ENCODE assay signal across 8 cellular contexts in genomic region chr9:128657344-128657704, GRCh38. TPM values are rescaled to one million over a fixed set of nuclear protein-coding genes. Genes with fewer than 3 reads are reported as not detected.
DNase-seq lines count a peak whose midpoint lies in the region; ATAC-seq, FAIRE-seq and TF ChIP-seq lines count a peak whose summit lies in the region.
"Had no signal": no experiment of that assay in that cellular context is flagged by ENCODE, and none has a peak within 500 bp of the region (broad histone marks: within the 10 kb centered on the region; RNA-seq: fewer than 3 reads in every experiment).

No MANE protein-coding gene starts in this region.

- peak overlapping the region; percentile 91 for H3K4me3 Mint-ChIP-seq in activated T-helper 1 cell treated with anti-CD3 and anti-CD28 coated beads, Interleukin-12 subunit alpha, Interleukin-12 subunit beta, Interleukin-2, Interleukin-4 antibody, amounts not matched to agents 30 ng/mL and 10 ng/mL and 1 ng/mL, durations not matched to agents 14 hours and 24 hours and 36 hours
- H3K4me3 Mint-ChIP-seq in stimulated activated naive CD8-positive, alpha-beta T cell treated with anti-CD3 and anti-CD28 coated beads, Interleukin-15, amount 100 ng/mL, for 72 hours: peak overlapping the region; percentile 94 to 96

- no peaks in the 10 kb centered on the region for H3K9me3 Mint-ChIP-seq in activated T-helper 1 cell treated with anti-CD3 and anti-CD28 coated beads, Interleukin-12 subunit alpha, Interleukin-12 subunit beta, Interleukin-2, Interleukin-4 antibody, amounts not matched to agents 30 ng/mL and 10 ng/mL and 1 ng/mL, durations not matched to agents 14 hours and 24 hours and 36 hours
- no peaks in the 10 kb centered on the region for H3K9me3 Mint-ChIP-seq in stimulated activated naive CD8-positive, alpha-beta T cell treated with anti-CD3 and anti-CD28 coated beads, Interleukin-15, amount 100 ng/mL, for 72 hours

- H3K9ac ChIP-seq in kidney (ENCODE audit: low read length in 2 of 2): peak overlapping the region; percentile 91 to 96

- H3K4me3 ChIP-seq in Jurkat, Clone E6-1 (ENCODE audit: low read length): peak overlapping the region; percentile 85
- peak overlapping the region in 1 of 2 donors; percentile 81 for H3K4me3 ChIP-seq in kidney (ENCODE audit: low read length in 2 of 2)

- intact Hi-C loops in activated T-helper 1 cell treated with anti-CD3 and anti-CD28 coated beads, Interleukin-12 subunit alpha, Interleukin-12 subunit beta, Interleukin-2, Interleukin-4 antibody, amounts not matched to agents 30 ng/mL and 10 ng/mL and 1 ng/mL, durations not matched to agents 14 hours and 24 hours and 36 hours (cut with micrococcal nuclease): loop anchor here (1.0 to 5.0 kb wide), 3 partner anchors 67 to 115 kb away; partner anchors contain the start of genes SPTAN1, ZDHHC12 and ZER1
- intact Hi-C loops in kidney (cut with DNase I): no loop called here
- intact Hi-C loops in posterior vena cava (cut with DNase I): loop anchor here in 1 of 2 donors (10.0 kb wide), 1 partner anchor 47 kb away; the partner anchor contains the start of gene PKN3

- H3K27me3 Mint-ChIP-seq in activated T-helper 1 cell treated with anti-CD3 and anti-CD28 coated beads, Interleukin-12 subunit alpha, Interleukin-12 subunit beta, Interleukin-2, Interleukin-4 antibody, amounts not matched to agents 30 ng/mL and 10 ng/mL and 1 ng/mL, durations not matched to agents 14 hours and 24 hours and 36 hours (ENCODE audit: insufficient read depth): no peaks in the 10 kb centered on the region
- H3K27me3 Mint-ChIP-seq in stimulated activated naive CD8-positive, alpha-beta T cell treated with anti-CD3 and anti-CD28 coated beads, Interleukin-15, amount 100 ng/mL, for 72 hours: no peaks in the 10 kb centered on the region

- H3K4me1 ChIP-seq in kidney (ENCODE audit: control insufficient read depth in 1 of 2, insufficient read depth in 1 of 2, low read depth in 1 of 2, low read length in 2 of 2): no peaks in the 10 kb centered on the region

- FAIRE-seq in kidney (lab: Jason Lieb, UNC): no peak

- H3K9me3 ChIP-seq in kidney (ENCODE audit: control insufficient read depth in 1 of 2, low read length in 2 of 2): no peaks in the 10 kb centered on the region

- ATAC-seq in stimulated activated naive CD8-positive, alpha-beta T cell treated with anti-CD3 and anti-CD28 coated beads, Interleukin-15, amount 100 ng/mL, for 72 hours: no peak

- H3K27ac Mint-ChIP-seq in activated T-helper 1 cell treated with anti-CD3 and anti-CD28 coated beads, Interleukin-12 subunit alpha, Interleukin-12 subunit beta, Interleukin-2, Interleukin-4 antibody, amounts not matched to agents 30 ng/mL and 10 ng/mL and 1 ng/mL, durations not matched to agents 14 hours and 24 hours and 36 hours: peak overlapping the region; percentile 100
- peak overlapping the region; percentile 100 for H3K27ac Mint-ChIP-seq in stimulated activated naive CD8-positive, alpha-beta T cell treated with anti-CD3 and anti-CD28 coated beads, Interleukin-15, amount 100 ng/mL, for 72 hours

- peak overlapping the region; percentile 100 for H3K27ac ChIP-seq in kidney (ENCODE audit: low read depth in 2 of 2, low read length in 2 of 2)

- DNase-seq in Jurkat, Clone E6-1 (ENCODE audit: low read depth, low spot score): no peak
- no peak for DNase-seq in activated T-helper 1 cell treated with anti-CD3 and anti-CD28 coated beads, Interleukin-12 subunit alpha, Interleukin-12 subunit beta, Interleukin-2, Interleukin-4 antibody, amounts not matched to agents 30 ng/mL and 10 ng/mL and 1 ng/mL, durations not matched to agents 14 hours and 24 hours and 36 hours (ENCODE audit: low spot score)
- DNase-seq in kidney: no peak
- DNase-seq in stimulated activated naive CD8-positive, alpha-beta T cell treated with anti-CD3 and anti-CD28 coated beads, Interleukin-15, amount 100 ng/mL, for 72 hours: no peak
- DNase-seq in posterior vena cava (ENCODE audit: low spot score): no peak
- DNase-seq in NCI-H2171 treated with DMSO at 0.1 percent for 48 hours (lab: John Stamatoyannopoulos, UW): no peak
- DNase-seq in COR-L47 (lab: John Stamatoyannopoulos, UW): no peak
- DNase-seq: NCI-H187 treated with DMSO at 0.1 percent for 48 hours had no signal

- H3K4me1 Mint-ChIP-seq in activated T-helper 1 cell treated with anti-CD3 and anti-CD28 coated beads, Interleukin-12 subunit alpha, Interleukin-12 subunit beta, Interleukin-2, Interleukin-4 antibody, amounts not matched to agents 30 ng/mL and 10 ng/mL and 1 ng/mL, durations not matched to agents 14 hours and 24 hours and 36 hours (ENCODE audit: low read depth): peaks cover 15% of the 10 kb centered on the region
- peaks cover 4% of the 10 kb centered on the region for H3K4me1 Mint-ChIP-seq in stimulated activated naive CD8-positive, alpha-beta T cell treated with anti-CD3 and anti-CD28 coated beads, Interleukin-15, amount 100 ng/mL, for 72 hours

- no peaks in the 10 kb centered on the region for H3K36me3 ChIP-seq in kidney (ENCODE audit: control insufficient read depth in 1 of 2, insufficient read depth in 2 of 2, low read length in 2 of 2)

- no peak for TF ChIP-seq CTCF in kidney (IDR thresholded peaks at IDR 0.05; ENCODE audit: borderline replicate concordance, extremely low read depth, insufficient read depth)

- no peaks in the 10 kb centered on the region for H3K36me3 Mint-ChIP-seq in activated T-helper 1 cell treated with anti-CD3 and anti-CD28 coated beads, Interleukin-12 subunit alpha, Interleukin-12 subunit beta, Interleukin-2, Interleukin-4 antibody, amounts not matched to agents 30 ng/mL and 10 ng/mL and 1 ng/mL, durations not matched to agents 14 hours and 24 hours and 36 hours (ENCODE audit: low read depth)

RNA-seq across cellular contexts. Expression of gene DYNC2I2, which starts 0.7 kb away (rescaled TPM):
- 123 TPM for polyA plus RNA-seq in Jurkat, Clone E6-1 (2012; ENCODE audit: insufficient read depth, insufficient read length)
- total RNA-seq in activated T-helper 1 cell treated with anti-CD3 and anti-CD28 coated beads, Interleukin-12 subunit alpha, Interleukin-12 subunit beta, Interleukin-2, Interleukin-4 antibody, amounts not matched to agents 30 ng/mL and 10 ng/mL and 1 ng/mL, durations not matched to agents 14 hours and 24 hours and 36 hours: 41.5 and 43.9 TPM in 2 replicates
- 76.6 TPM for total RNA-seq in kidney
- 98.6 TPM for polyA plus RNA-seq in kidney (ENCODE audit: insufficient read depth, low read depth, low replicate concordance)
- 10 to 100 TPM; 18.1 to 19.4 TPM for total RNA-seq in posterior vena cava

RNA-seq across cellular contexts. Expression of gene SET, which starts 31.7 kb away (rescaled TPM):
- 633 TPM for polyA plus RNA-seq in Jurkat, Clone E6-1 (2012; ENCODE audit: insufficient read depth, insufficient read length)
- total RNA-seq in activated T-helper 1 cell treated with anti-CD3 and anti-CD28 coated beads, Interleukin-12 subunit alpha, Interleukin-12 subunit beta, Interleukin-2, Interleukin-4 antibody, amounts not matched to agents 30 ng/mL and 10 ng/mL and 1 ng/mL, durations not matched to agents 14 hours and 24 hours and 36 hours: 775 and 795 TPM in 2 replicates
- 247 TPM for total RNA-seq in kidney
- 127 TPM for polyA plus RNA-seq in kidney (ENCODE audit: insufficient read depth, low read depth, low replicate concordance)
- 100 to 1,000 TPM; 189 to 240 TPM for total RNA-seq in posterior vena cava

RNA-seq across cellular contexts. Expression of gene PKN3, which starts 45.0 kb away (rescaled TPM):
- polyA plus RNA-seq in Jurkat, Clone E6-1 (2012; ENCODE audit: insufficient read depth, insufficient read length): 22.0 TPM
- total RNA-seq in activated T-helper 1 cell treated with anti-CD3 and anti-CD28 coated beads, Interleukin-12 subunit alpha, Interleukin-12 subunit beta, Interleukin-2, Interleukin-4 antibody, amounts not matched to agents 30 ng/mL and 10 ng/mL and 1 ng/mL, durations not matched to agents 14 hours and 24 hours and 36 hours: 17.7 and 19.3 TPM in 2 replicates
- total RNA-seq in kidney (14.7 TPM), posterior vena cava (10 to 100 TPM in 1 of 2 donors, 1 to 10 TPM in 1; 8.8 to 11.4 TPM)
- 3.9 TPM for polyA plus RNA-seq in kidney (ENCODE audit: insufficient read depth, low read depth, low replicate concordance)
